ENCODE assay signal across 8 cellular contexts in the genomic region with DNA sequence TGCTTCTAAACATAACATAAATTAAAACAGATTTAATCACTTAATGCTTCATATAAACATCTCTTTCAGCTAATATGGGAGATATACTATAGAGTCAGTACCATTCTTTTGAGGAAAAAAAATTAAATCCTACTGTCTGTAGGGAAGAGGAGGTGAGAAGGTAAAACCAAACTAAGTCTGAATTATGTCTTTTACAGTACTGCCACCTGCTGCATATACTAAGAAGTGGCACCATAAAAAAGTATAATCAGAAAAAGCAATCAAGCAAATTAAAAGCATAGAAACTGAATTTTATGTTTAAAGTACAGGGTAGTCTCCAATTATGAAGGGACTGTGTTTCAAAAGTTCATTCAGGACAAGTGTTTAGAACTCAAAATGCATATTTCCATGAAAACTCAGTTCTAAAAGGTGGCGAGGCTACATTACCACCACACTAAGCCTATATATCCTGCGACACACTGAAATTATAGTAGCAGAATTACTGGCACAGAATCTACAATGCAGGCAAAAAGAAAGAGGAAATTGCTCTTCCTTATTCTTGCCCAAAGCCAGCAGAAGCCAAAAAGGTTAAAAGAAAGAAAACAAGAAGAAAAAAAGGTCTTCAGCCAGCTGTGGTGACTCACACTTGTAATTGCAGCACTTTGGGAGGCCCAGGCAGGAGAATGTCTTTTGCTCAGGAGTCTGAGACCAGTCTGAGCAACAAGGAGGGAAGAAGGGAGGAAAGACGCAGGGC. TPM values are rescaled to one million over a fixed set of nuclear protein-coding genes. Genes with fewer than 3 reads are reported as not detected.
DNase-seq lines count a peak whose midpoint lies in the region; ATAC-seq, FAIRE-seq and TF ChIP-seq lines count a peak whose summit lies in the region.

No MANE protein-coding gene starts in this region.

- peak; percentile 77 for TF ChIP-seq CTCF in type B pancreatic cell (conservative IDR thresholded peaks at IDR 0.05)

- peak; percentile 99 for FAIRE-seq in islet of Langerhans (lab: Jason Lieb, UNC)

- H3K27me3 Mint-ChIP-seq in activated T-cell treated with anti-CD3 and anti-CD28 coated beads, Interleukin-2, amount 50 U/mL, for 4 hours (ENCODE audit: low read depth): no peaks in the 10 kb centered on the region
- H3K27me3 Mint-ChIP-seq in type B pancreatic cell: no peaks in the 10 kb centered on the region

- no peak overlapping the region for H3K4me3 Mint-ChIP-seq in activated T-cell treated with anti-CD3 and anti-CD28 coated beads, Interleukin-2, amount 50 U/mL, for 4 hours
- no peak overlapping the region for H3K4me3 Mint-ChIP-seq in type B pancreatic cell

- peaks cover 26% of the 10 kb centered on the region for H3K36me3 Mint-ChIP-seq in activated T-cell treated with anti-CD3 and anti-CD28 coated beads, Interleukin-2, amount 50 U/mL, for 4 hours (ENCODE audit: insufficient read depth)
- peaks cover 30% of the 10 kb centered on the region for H3K36me3 Mint-ChIP-seq in type B pancreatic cell

- peaks cover 5% of the 10 kb centered on the region for H3K4me1 Mint-ChIP-seq in activated T-cell treated with anti-CD3 and anti-CD28 coated beads, Interleukin-2, amount 50 U/mL, for 4 hours (ENCODE audit: low read depth)
- H3K4me1 Mint-ChIP-seq in type B pancreatic cell (ENCODE audit: unreplicated experiment): no peaks in the 10 kb centered on the region

- no peak for DNase-seq in activated T-cell treated with anti-CD3 and anti-CD28 coated beads, Interleukin-2, amount 50 U/mL, for 4 hours
- no peak for DNase-seq in activated T-cell treated with anti-CD3 and anti-CD28 coated beads, Interleukin-2, amount 50 U/mL, for 48 hours
- DNase-seq in NCI-H1105 treated with DMSO at 0.1 percent for 48 hours (lab: John Stamatoyannopoulos, UW) (peak; percentile 49), amniotic stem cell (lab: John Stamatoyannopoulos, UW) (peak; percentile 17), type B pancreatic cell (ENCODE audit: extremely low spot score, unreplicated experiment) (no peak), nucleus accumbens (lab: John Stamatoyannopoulos, UW) (no peak)

- H3K27ac Mint-ChIP-seq in type B pancreatic cell: no peak overlapping the region

- no peaks in the 10 kb centered on the region for H3K9me3 Mint-ChIP-seq in activated T-cell treated with anti-CD3 and anti-CD28 coated beads, Interleukin-2, amount 50 U/mL, for 4 hours
- no peaks in the 10 kb centered on the region for H3K9me3 Mint-ChIP-seq in type B pancreatic cell

- peak; percentile 30 to 66 for ATAC-seq in activated T-cell treated with anti-CD3 and anti-CD28 coated beads, Interleukin-2, amount 50 U/mL, for 4 hours
- ATAC-seq in HG02938 (IDR thresholded peaks at IDR 0.05; ENCODE audit: unreplicated experiment): no peak

RNA-seq across cellular contexts. Expression of a gene that starts 9.0 kb away (rescaled TPM):
- 10 to 100 TPM; 31.1 to 39.8 (median 31.8) TPM for total RNA-seq in activated T-cell treated with anti-CD3 and anti-CD28 coated beads, Interleukin-2, amount 50 U/mL, for 4 hours
- 25.4 and 42.1 TPM in 2 replicates for total RNA-seq in type B pancreatic cell (ENCODE audit: low replicate concordance)

RNA-seq across cellular contexts. Expression of a gene that starts 9.1 kb away (rescaled TPM):
- 10 to 100 TPM; 15.5 to 20.1 (median 15.8) TPM for total RNA-seq in activated T-cell treated with anti-CD3 and anti-CD28 coated beads, Interleukin-2, amount 50 U/mL, for 4 hours
- total RNA-seq in type B pancreatic cell (ENCODE audit: low replicate concordance): 12.5 and 13.8 TPM in 2 replicates

Comparison
In these comparisons a context has a peak if more than half of its experiments do, and no peak if none do; other contexts are left out.
1. DNase-seq: peak in NCI-H1105 treated with DMSO at 0.1 percent for 48 hours (single experiment) and amniotic stem cell (single experiment); none in activated T-cell treated with anti-CD3 and anti-CD28 coated beads, Interleukin-2, amount 50 U/mL, for 4 hours (single experiment), activated T-cell treated with anti-CD3 and anti-CD28 coated beads, Interleukin-2, amount 50 U/mL, for 48 hours (0 of 2), type B pancreatic cell (single experiment) and nucleus accumbens (0 of 56).